Comparison of ENCODE assay signal across 1 cellular context in the genomic region with DNA sequence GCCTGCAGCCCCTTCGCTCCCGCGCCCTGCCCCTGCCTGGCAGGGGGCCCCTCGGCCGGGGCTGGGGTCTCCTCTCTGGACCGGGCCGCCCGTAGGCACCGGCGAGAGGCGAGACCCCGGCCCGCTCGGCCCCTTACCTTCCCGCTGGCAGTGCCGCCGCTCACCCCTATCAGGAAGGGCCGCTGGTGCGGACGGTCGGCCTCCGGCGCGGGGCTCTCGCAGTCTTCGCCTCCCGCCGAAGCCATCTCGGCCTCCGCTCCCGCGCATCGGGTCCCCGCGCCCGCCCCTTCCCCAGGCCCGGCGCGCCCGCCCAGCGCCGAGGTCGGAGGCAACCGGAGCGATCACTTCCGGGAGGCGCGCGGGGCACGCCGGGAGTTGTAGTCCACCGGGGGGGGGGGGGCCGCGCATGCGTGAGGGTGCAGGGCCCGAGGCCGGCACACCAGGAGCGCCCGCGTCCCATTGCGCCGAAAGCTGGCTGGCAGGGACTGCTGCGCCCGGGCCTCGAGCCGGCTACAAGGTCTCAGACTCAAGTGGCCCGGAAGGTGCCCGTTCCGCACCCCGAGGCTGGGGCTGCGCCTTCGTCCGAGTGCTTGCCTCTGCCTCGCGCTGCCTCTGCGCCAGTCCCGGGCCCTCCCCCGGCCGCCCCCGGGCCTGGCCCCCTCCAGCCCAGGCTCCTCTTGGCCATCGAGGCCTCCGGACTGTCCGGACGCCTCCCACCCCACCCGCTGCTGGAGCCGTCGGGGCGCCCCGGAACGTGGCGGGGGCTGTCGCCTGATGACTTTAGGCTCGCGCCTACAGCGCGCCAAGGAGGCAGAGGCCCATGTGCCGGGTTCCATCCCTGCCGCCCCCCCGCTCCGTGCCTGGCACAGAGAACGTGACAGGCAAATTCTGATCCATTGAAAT.
TF ChIP-seq lines count a peak whose summit lies in the region.

A gene (minus strand): TSS at position 334 of the 903 bp plus-strand sequence. CDS start 89 bp downstream, at position 245.

TF ChIP-seq in H1, 55 proteins besides CTCF, POLR2A, EP300 and RAD21:
- TF ChIP-seq CREB1 (IDR thresholded peaks at IDR 0.05) (0 out of 2 replicates have a peak, but pooled peaks have one; percentile 62), HDAC6 (IDR thresholded peaks at IDR 0.05; ENCODE audit: low read depth, low read length) (no peak), TBP (IDR thresholded peaks at IDR 0.05; ENCODE audit: low read depth, low read length) (peak; percentile 38; the same call in 1 of the 2 replicates), GABPA (IDR thresholded peaks at IDR 0.05; ENCODE audit: borderline replicate concordance, insufficient read depth, low read length) (peak; percentile 86), MAFK (IDR thresholded peaks at IDR 0.05; ENCODE audit: low read depth, low read length) (no peak), PHF8 (conservative IDR thresholded peaks at IDR 0.05; ENCODE audit: low read depth, low read length) (peak; percentile 83; the same call in 1 of the 2 replicates), POLR2AphosphoS5 (IDR thresholded peaks at IDR 0.05; ENCODE audit: low read depth, low read length) (0 out of 2 replicates have a peak, but pooled peaks have one; percentile 26), NRF1 (IDR thresholded peaks at IDR 0.05; ENCODE audit: low read depth, low read length) (peak; percentile 58), HDAC2 (IDR thresholded peaks at IDR 0.05; ENCODE audit: borderline replicate concordance in 1 of 2, low read depth in 2 of 2, low read length in 2 of 2) (peak in 1 of 2 experiments; percentile 34; a peak in 1 of 4 replicates), KDM1A (IDR thresholded peaks at IDR 0.05; ENCODE audit: borderline replicate concordance, low read length) (no peak), CHD2 (IDR thresholded peaks at IDR 0.05; ENCODE audit: low read length) (peak; percentile 21; the same call in 1 of the 2 replicates), TAF1 (IDR thresholded peaks at IDR 0.05; ENCODE audit: low read depth, low read length) (peak; percentile 62), ASH2L (IDR thresholded peaks at IDR 0.05; ENCODE audit: low read length) (peak; percentile 34), SIX5 (IDR thresholded peaks at IDR 0.05; ENCODE audit: low read depth, low read length) (peak; percentile 56; the same call in 1 of the 2 replicates), NANOG (IDR thresholded peaks at IDR 0.05; ENCODE audit: insufficient read depth, low read depth, low read length, poor library complexity, severe bottlenecking) (peak; percentile 98)
- TF ChIP-seq, protein P1, sequence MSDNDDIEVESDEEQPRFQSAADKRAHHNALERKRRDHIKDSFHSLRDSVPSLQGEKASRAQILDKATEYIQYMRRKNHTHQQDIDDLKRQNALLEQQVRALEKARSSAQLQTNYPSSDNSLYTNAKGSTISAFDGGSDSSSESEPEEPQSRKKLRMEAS (IDR thresholded peaks at IDR 0.05) = no peak; the same call in 1 of the 2 replicates
- TF ChIP-seq, protein P2, sequence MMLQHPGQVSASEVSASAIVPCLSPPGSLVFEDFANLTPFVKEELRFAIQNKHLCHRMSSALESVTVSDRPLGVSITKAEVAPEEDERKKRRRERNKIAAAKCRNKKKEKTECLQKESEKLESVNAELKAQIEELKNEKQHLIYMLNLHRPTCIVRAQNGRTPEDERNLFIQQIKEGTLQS (IDR thresholded peaks at IDR 0.05; ENCODE audit: insufficient read depth, low read depth, low read length) = 0 out of 2 replicates have a peak, but pooled peaks have one; percentile 2
- TF ChIP-seq, protein P3, sequence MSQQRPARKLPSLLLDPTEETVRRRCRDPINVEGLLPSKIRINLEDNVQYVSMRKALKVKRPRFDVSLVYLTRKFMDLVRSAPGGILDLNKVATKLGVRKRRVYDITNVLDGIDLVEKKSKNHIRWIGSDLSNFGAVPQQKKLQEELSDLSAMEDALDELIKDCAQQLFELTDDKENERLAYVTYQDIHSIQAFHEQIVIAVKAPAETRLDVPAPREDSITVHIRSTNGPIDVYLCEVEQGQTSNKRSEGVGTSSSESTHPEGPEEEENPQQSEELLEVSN (IDR thresholded peaks at IDR 0.05) = peak; percentile 42; the same call in 1 of the 2 replicates
- TF ChIP-seq, protein P4, sequence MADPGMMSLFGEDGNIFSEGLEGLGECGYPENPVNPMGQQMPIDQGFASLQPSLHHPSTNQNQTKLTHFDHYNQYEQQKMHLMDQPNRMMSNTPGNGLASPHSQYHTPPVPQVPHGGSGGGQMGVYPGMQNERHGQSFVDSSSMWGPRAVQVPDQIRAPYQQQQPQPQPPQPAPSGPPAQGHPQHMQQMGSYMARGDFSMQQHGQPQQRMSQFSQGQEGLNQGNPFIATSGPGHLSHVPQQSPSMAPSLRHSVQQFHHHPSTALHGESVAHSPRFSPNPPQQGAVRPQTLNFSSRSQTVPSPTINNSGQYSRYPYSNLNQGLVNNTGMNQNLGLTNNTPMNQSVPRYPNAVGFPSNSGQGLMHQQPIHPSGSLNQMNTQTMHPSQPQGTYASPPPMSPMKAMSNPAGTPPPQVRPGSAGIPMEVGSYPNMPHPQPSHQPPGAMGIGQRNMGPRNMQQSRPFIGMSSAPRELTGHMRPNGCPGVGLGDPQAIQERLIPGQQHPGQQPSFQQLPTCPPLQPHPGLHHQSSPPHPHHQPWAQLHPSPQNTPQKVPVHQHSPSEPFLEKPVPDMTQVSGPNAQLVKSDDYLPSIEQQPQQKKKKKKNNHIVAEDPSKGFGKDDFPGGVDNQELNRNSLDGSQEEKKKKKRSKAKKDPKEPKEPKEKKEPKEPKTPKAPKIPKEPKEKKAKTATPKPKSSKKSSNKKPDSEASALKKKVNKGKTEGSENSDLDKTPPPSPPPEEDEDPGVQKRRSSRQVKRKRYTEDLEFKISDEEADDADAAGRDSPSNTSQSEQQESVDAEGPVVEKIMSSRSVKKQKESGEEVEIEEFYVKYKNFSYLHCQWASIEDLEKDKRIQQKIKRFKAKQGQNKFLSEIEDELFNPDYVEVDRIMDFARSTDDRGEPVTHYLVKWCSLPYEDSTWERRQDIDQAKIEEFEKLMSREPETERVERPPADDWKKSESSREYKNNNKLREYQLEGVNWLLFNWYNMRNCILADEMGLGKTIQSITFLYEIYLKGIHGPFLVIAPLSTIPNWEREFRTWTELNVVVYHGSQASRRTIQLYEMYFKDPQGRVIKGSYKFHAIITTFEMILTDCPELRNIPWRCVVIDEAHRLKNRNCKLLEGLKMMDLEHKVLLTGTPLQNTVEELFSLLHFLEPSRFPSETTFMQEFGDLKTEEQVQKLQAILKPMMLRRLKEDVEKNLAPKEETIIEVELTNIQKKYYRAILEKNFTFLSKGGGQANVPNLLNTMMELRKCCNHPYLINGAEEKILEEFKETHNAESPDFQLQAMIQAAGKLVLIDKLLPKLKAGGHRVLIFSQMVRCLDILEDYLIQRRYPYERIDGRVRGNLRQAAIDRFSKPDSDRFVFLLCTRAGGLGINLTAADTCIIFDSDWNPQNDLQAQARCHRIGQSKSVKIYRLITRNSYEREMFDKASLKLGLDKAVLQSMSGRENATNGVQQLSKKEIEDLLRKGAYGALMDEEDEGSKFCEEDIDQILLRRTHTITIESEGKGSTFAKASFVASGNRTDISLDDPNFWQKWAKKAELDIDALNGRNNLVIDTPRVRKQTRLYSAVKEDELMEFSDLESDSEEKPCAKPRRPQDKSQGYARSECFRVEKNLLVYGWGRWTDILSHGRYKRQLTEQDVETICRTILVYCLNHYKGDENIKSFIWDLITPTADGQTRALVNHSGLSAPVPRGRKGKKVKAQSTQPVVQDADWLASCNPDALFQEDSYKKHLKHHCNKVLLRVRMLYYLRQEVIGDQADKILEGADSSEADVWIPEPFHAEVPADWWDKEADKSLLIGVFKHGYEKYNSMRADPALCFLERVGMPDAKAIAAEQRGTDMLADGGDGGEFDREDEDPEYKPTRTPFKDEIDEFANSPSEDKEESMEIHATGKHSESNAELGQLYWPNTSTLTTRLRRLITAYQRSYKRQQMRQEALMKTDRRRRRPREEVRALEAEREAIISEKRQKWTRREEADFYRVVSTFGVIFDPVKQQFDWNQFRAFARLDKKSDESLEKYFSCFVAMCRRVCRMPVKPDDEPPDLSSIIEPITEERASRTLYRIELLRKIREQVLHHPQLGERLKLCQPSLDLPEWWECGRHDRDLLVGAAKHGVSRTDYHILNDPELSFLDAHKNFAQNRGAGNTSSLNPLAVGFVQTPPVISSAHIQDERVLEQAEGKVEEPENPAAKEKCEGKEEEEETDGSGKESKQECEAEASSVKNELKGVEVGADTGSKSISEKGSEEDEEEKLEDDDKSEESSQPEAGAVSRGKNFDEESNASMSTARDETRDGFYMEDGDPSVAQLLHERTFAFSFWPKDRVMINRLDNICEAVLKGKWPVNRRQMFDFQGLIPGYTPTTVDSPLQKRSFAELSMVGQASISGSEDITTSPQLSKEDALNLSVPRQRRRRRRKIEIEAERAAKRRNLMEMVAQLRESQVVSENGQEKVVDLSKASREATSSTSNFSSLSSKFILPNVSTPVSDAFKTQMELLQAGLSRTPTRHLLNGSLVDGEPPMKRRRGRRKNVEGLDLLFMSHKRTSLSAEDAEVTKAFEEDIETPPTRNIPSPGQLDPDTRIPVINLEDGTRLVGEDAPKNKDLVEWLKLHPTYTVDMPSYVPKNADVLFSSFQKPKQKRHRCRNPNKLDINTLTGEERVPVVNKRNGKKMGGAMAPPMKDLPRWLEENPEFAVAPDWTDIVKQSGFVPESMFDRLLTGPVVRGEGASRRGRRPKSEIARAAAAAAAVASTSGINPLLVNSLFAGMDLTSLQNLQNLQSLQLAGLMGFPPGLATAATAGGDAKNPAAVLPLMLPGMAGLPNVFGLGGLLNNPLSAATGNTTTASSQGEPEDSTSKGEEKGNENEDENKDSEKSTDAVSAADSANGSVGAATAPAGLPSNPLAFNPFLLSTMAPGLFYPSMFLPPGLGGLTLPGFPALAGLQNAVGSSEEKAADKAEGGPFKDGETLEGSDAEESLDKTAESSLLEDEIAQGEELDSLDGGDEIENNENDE (IDR thresholded peaks at IDR 0.05; ENCODE audit: insufficient replicate concordance, low read length) = no peak
- TF ChIP-seq, protein P5, sequence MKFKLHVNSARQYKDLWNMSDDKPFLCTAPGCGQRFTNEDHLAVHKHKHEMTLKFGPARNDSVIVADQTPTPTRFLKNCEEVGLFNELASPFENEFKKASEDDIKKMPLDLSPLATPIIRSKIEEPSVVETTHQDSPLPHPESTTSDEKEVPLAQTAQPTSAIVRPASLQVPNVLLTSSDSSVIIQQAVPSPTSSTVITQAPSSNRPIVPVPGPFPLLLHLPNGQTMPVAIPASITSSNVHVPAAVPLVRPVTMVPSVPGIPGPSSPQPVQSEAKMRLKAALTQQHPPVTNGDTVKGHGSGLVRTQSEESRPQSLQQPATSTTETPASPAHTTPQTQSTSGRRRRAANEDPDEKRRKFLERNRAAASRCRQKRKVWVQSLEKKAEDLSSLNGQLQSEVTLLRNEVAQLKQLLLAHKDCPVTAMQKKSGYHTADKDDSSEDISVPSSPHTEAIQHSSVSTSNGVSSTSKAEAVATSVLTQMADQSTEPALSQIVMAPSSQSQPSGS (IDR thresholded peaks at IDR 0.05; ENCODE audit: low read length) = no peak
